ENCODE assay signal across 1 cellular context in the genomic region with DNA sequence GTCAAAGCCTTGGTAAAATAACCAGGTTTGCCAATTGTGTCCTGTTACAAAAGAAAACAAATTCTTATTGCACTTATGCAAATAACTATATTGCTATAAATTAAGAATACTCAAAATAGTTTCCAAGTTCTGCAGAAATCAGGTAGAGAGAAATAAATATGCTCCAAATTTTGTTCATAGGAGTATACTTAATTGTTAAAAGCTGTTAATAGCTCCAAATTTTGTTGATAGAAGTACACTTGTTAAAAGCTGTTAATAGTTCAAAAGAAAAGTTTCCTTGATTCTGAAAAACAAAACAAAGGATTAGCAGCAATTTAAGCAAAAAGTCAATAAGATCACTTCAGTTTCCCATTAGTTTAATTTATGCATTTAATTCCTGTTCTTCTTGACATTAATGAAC.
TF ChIP-seq lines count a peak whose summit lies in the region.

No MANE protein-coding gene starts in this region.

TF ChIP-seq in K562, 482 proteins besides CTCF, POLR2A, EP300 and RAD21 (continued from another document):
- peak; percentile 59 for TF ChIP-seq ZNF280A (IDR thresholded peaks at IDR 0.05; ENCODE audit: low read depth, partially characterized antibody)
- TF ChIP-seq CHD1 (IDR thresholded peaks at IDR 0.05; ENCODE audit: low read length) = no peak
